In genomic region chr20:37711987-37712961, GRCh38 we compare ENCODE assay signal across 1 cellular context.
TF ChIP-seq lines count a peak whose summit lies in the region.

No MANE protein-coding gene starts in this region.

TF ChIP-seq in endothelial cell of umbilical vein, 7 proteins besides CTCF, POLR2A, EP300 and RAD21:
- TF ChIP-seq EZH2 (IDR thresholded peaks at IDR 0.05; ENCODE audit: borderline replicate concordance, low read depth, low read length, severe bottlenecking) (no peak), MYC (IDR thresholded peaks at IDR 0.05; ENCODE audit: low read depth, low read length) (no peak)
